8 cellular contexts compared by ENCODE assay signal in the genomic region with DNA sequence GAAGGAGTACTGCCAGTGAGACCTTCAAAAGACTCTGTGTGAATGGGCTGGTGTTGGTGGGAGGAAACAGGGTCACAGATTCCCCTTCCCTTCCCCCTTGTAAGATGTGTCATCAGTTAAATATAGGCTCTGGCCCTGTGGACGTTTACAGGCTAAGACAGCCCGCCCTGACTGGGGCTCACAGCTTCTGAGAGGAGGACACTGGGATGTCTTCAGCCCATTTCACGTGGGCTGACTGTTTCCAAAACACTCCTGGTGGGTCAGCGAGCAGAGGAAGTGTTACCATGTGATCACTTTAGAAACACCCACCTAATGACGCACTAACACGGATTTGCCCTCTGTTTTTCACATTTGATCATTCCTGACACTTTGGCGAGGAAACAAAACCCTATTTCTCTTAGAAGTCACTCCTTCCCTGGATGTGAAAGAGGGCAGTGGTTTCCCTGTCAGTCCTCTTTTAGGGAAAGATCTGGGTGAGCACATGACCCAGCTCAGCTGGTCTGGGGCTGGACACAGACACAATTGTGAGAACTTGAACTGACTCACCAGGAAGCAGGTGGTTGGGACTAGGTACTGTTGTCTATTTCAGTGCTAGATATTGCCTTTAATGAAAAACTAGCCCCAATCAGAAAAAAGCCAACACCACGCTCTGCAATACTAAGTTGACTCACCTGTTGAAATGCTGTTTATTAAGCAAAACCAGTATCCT. TPM values are rescaled to one million over a fixed set of nuclear protein-coding genes. Genes with fewer than 3 reads are reported as not detected.
DNase-seq lines count a peak whose midpoint lies in the region; ATAC-seq and TF ChIP-seq lines count a peak whose summit lies in the region.

No MANE protein-coding gene starts in this region.

- BruUV-seq in Caco-2 (replicated peaks; lab: Mats Ljungman, UMichigan) = no TSS peak

- intact Hi-C loops in CD8-positive, alpha-beta T cell (cut with DNase I, micrococcal nuclease) = no loop called here
- intact Hi-C loops in Caco-2 (cut with micrococcal nuclease; ENCODE audit: unreplicated experiment) = no loop called here

- H3K4me2 ChIP-seq in KMS-11 = peak overlapping the region; percentile 12; the same call in 1 of the 2 replicates

- no peaks in the 10 kb centered on the region for H3K79me2 ChIP-seq in KMS-11 (ENCODE audit: insufficient read depth, low read depth)

- TF ChIP-seq CTCF in CD8-positive, alpha-beta T cell (IDR thresholded peaks at IDR 0.05) = no peak
- TF ChIP-seq CTCF in KMS-11 (conservative IDR thresholded peaks at IDR 0.05; ENCODE audit: low read depth, low read length) (no peak), foreskin keratinocyte (conservative IDR thresholded peaks at IDR 0.05) (no peak), Caco-2 (IDR thresholded peaks at IDR 0.05; ENCODE audit: insufficient read depth in 1 of 2, low read depth in 1 of 2, low read length in 1 of 2, severe bottlenecking in 1 of 2, unreplicated experiment in 1 of 2) (no peak)

- ATAC-seq in CD8-positive, alpha-beta T cell = peak; percentile 66
- peak; percentile 56 for ATAC-seq in GM21528 (IDR thresholded peaks at IDR 0.05; ENCODE audit: low FRiP score, unreplicated experiment)
- ATAC-seq in foreskin keratinocyte = peak; percentile 58

- no peaks in the 10 kb centered on the region for H3K27me3 ChIP-seq in CD8-positive, alpha-beta T cell (ENCODE audit: insufficient read depth, low read length)
- H3K27me3 ChIP-seq in KMS-11 (ENCODE audit: insufficient read depth, low read depth) (no peaks in the 10 kb centered on the region), foreskin keratinocyte (no peaks in the 10 kb centered on the region), Caco-2 (replicated peaks; ENCODE audit: control insufficient read depth, insufficient read depth, low read length) (no peaks in the 10 kb centered on the region)

- POLR2A ChIA-PET in CD8-positive, alpha-beta T cell (lab: Charles Lee) = no interaction called here
- POLR2A ChIA-PET in Caco-2 (lab: Charles Lee) = no interaction called here

- H3K4me3 ChIP-seq in CD8-positive, alpha-beta T cell (ENCODE audit: low read depth, low read length) = no peak overlapping the region
- H3K4me3 ChIP-seq in KMS-11 (IDR thresholded peaks at IDR 0.05; ENCODE audit: insufficient read depth, low read depth, low read length) = no peak overlapping the region
- H3K4me3 ChIP-seq in Caco-2 (ENCODE audit: low read depth, low read length) = no peak overlapping the region

- peaks cover 10% of the 10 kb centered on the region for H3K36me3 Mint-ChIP-seq in CD8-positive, alpha-beta T cell
- H3K36me3 Mint-ChIP-seq in Caco-2 (ENCODE audit: insufficient read depth, unreplicated experiment) = no peaks in the 10 kb centered on the region

- CTCF ChIA-PET in CD8-positive, alpha-beta T cell (lab: Charles Lee) = interaction anchor here (1.8 to 12.6 kb wide), 2 partner anchors 81 to 123 kb away, joined by 6 to 127 read pairs; no protein-coding TSS in a partner anchor
- CTCF ChIA-PET in Caco-2 (lab: Charles Lee) = no interaction called here

- no peak overlapping the region for H3K9ac ChIP-seq in KMS-11

- peak in 4 of 7 experiments; percentile 17 to 44 (median 24) for DNase-seq in CD8-positive, alpha-beta T cell
- DNase-seq in activated T-cell treated with anti-CD3 and anti-CD28 coated beads for 1 hour (ENCODE audit: low read depth) = peak; percentile 17
- DNase-seq in foreskin keratinocyte = peak; percentile 56 to 72
- DNase-seq in pulmonary artery endothelial cell (ENCODE audit: low read depth, low spot score) = peak; percentile 93
- no peak for DNase-seq in NCI-H526 (lab: John Stamatoyannopoulos, UW)
- no peak for DNase-seq in Caco-2

- no peaks in the 10 kb centered on the region for H3K9me3 Mint-ChIP-seq in CD8-positive, alpha-beta T cell
- no peaks in the 10 kb centered on the region for H3K9me3 Mint-ChIP-seq in Caco-2 (ENCODE audit: unreplicated experiment)

- peaks cover 51% of the 10 kb centered on the region for H3K4me1 ChIP-seq in CD8-positive, alpha-beta T cell (ENCODE audit: insufficient read depth, low read length)
- H3K4me1 ChIP-seq in KMS-11 (ENCODE audit: low read depth, poor library complexity, severe bottlenecking) (peaks cover 60% of the 10 kb centered on the region), foreskin keratinocyte (peaks cover 9% of the 10 kb centered on the region), Caco-2 (peaks cover 5% of the 10 kb centered on the region; the same call in 1 of the 2 replicates)

- no peaks in the 10 kb centered on the region for H3K36me3 ChIP-seq in CD8-positive, alpha-beta T cell (ENCODE audit: insufficient read depth, low read length)
- H3K36me3 ChIP-seq in KMS-11 (ENCODE audit: insufficient read depth) (no peaks in the 10 kb centered on the region), Caco-2 (ENCODE audit: control insufficient read depth, insufficient read depth, low read length) (no peaks in the 10 kb centered on the region)

- H3K27me3 Mint-ChIP-seq in CD8-positive, alpha-beta T cell (ENCODE audit: low read depth) = no peaks in the 10 kb centered on the region
- H3K27me3 Mint-ChIP-seq in Caco-2 (ENCODE audit: insufficient read depth, unreplicated experiment) = no peaks in the 10 kb centered on the region

- peak overlapping the region; percentile 85 for H3K27ac Mint-ChIP-seq in CD8-positive, alpha-beta T cell
- no peak overlapping the region for H3K27ac Mint-ChIP-seq in Caco-2 (ENCODE audit: unreplicated experiment)

- H3K4me3 Mint-ChIP-seq in CD8-positive, alpha-beta T cell = peak overlapping the region; percentile 43
- H3K4me3 Mint-ChIP-seq in Caco-2 (ENCODE audit: unreplicated experiment) = no peak overlapping the region

- H3K27ac ChIP-seq in CD8-positive, alpha-beta T cell (ENCODE audit: low read depth, low read length) = no peak overlapping the region
- H3K27ac ChIP-seq in KMS-11 (no peak overlapping the region), foreskin keratinocyte (no peak overlapping the region)

- peaks cover 63% of the 10 kb centered on the region for H3K4me1 Mint-ChIP-seq in CD8-positive, alpha-beta T cell (ENCODE audit: low read depth)
- peaks cover 10% of the 10 kb centered on the region for H3K4me1 Mint-ChIP-seq in Caco-2 (ENCODE audit: low read depth, unreplicated experiment)

- H3K9me3 ChIP-seq in CD8-positive, alpha-beta T cell (ENCODE audit: low read length) = no peaks in the 10 kb centered on the region
- H3K9me3 ChIP-seq in Caco-2 = no peaks in the 10 kb centered on the region

- H4K20me1 ChIP-seq in KMS-11 (ENCODE audit: insufficient read depth) = no peaks in the 10 kb centered on the region

- H2AFZ ChIP-seq in KMS-11 (ENCODE audit: low read depth) = no peak overlapping the region

RNA-seq across cellular contexts. Expression of a gene that starts 38.9 kb away (rescaled TPM):
- total RNA-seq in CD8-positive, alpha-beta T cell = not detected
- total RNA-seq in foreskin keratinocyte (not detected in 2 replicates), pulmonary artery endothelial cell (not detected in 2 replicates), Caco-2 (2022) (not detected in 2 replicates)
- polyA plus RNA-seq in foreskin keratinocyte = not detected in 2 replicates

Comparison
In these comparisons a context has a peak if more than half of its experiments do, and no peak if none do; other contexts are left out.
1. DNase-seq: peak in CD8-positive, alpha-beta T cell (4 of 7), activated T-cell treated with anti-CD3 and anti-CD28 coated beads for 1 hour (single experiment), foreskin keratinocyte (2 of 2) and pulmonary artery endothelial cell (single experiment); none in NCI-H526 (0 of 2) and Caco-2 (0 of 2).
2. Peak in every context shown above with its lines, with median percentiles within 50 percentile points of each other: ATAC-seq.